Comparison of ENCODE assay signal across 24 cellular contexts in the genomic region with DNA sequence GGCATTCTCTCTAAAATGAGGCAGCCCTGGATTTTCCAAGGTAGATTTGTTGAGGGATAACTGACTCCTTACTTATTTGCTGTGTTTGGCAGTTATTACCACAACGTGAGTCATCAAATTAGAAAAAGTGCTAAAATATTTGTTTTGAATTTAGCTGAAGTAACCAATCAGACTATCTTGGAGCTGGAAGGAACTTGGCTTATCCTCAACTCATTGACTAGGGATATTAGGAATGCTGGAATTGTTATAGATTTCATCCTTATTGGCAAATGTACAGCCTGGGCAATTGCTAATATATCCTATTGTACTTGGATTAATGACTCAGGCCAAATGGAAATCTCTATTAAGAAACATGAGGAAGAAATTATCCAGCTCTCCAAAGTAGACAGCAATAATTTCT.
DNase-seq lines count a peak whose midpoint lies in the region; ATAC-seq, FAIRE-seq and TF ChIP-seq lines count a peak whose summit lies in the region.
"Had no signal": no experiment of that assay in that cellular context is flagged by ENCODE, and none has a peak within 500 bp of the region (broad histone marks: within the 10 kb centered on the region; RNA-seq: fewer than 3 reads in every experiment).

No MANE protein-coding gene starts in this region.

- no peak overlapping the region for H3K14ac ChIP-seq in IMR-90 (replicated peaks; ENCODE audit: low read depth, low read length)

- H2BK20ac ChIP-seq in IMR-90 (ENCODE audit: low read depth, low read length), result no peak overlapping the region

- H3K4ac ChIP-seq in IMR-90 (ENCODE audit: low read depth, low read length), result no peak overlapping the region

- no peak overlapping the region for H3K18ac ChIP-seq in IMR-90 (ENCODE audit: low read depth, low read length)

- H3K4me2 ChIP-seq in IMR-90 (ENCODE audit: low read depth, low read length) (no peak overlapping the region), endothelial cell of umbilical vein (ENCODE audit: insufficient read depth, low read length) (no peak overlapping the region)
- H3K4me2 ChIP-seq: PC-9 had no signal

- dilution Hi-C loops in IMR-90 (cut with HindIII; ENCODE audit: low sequenced_read_pairs, unreplicated experiment), result no loop called here
- dilution Hi-C loops in endothelial cell of umbilical vein (cut with MboI; ENCODE audit: extremely low pct_ligation_motif_present, low sequenced_read_pairs), result no loop called here

- no peak for TF ChIP-seq CTCF in AG10803 (conservative IDR thresholded peaks at IDR 0.05; ENCODE audit: low read length)
- no peak for TF ChIP-seq CTCF in IMR-90 (conservative IDR thresholded peaks at IDR 0.05; ENCODE audit: low read depth, low read length)
- no peak for TF ChIP-seq CTCF in endothelial cell of umbilical vein (IDR thresholded peaks at IDR 0.05; ENCODE audit: extremely low read depth in 1 of 2, insufficient read depth in 1 of 2, low read depth in 1 of 2, low read length in 2 of 2)
- no peak for TF ChIP-seq CTCF in foreskin fibroblast (IDR thresholded peaks at IDR 0.05; ENCODE audit: low read depth, low read length)

- TF ChIP-seq POLR2A in IMR-90 (IDR thresholded peaks at IDR 0.05; ENCODE audit: low read depth, low read length), result no peak
- no peak for TF ChIP-seq POLR2A in endothelial cell of umbilical vein (IDR thresholded peaks at IDR 0.05; ENCODE audit: low read depth, low read length)

- H4K20me1 ChIP-seq in IMR-90 (ENCODE audit: insufficient read depth, low read length) (no peaks in the 10 kb centered on the region), endothelial cell of umbilical vein (replicated peaks; ENCODE audit: control insufficient read depth, extremely low read depth, insufficient read depth, low read length) (no peaks in the 10 kb centered on the region)

- POLR2A ChIA-PET in IMR-90 (lab: Charles Lee; ENCODE audit: unreplicated experiment), result no interaction called here
- POLR2A ChIA-PET in endothelial cell of umbilical vein (lab: Charles Lee), result no interaction called here

- H3K79me2 ChIP-seq in endothelial cell of umbilical vein (ENCODE audit: control insufficient read depth, insufficient read depth, low read length), result no peaks in the 10 kb centered on the region

- ATAC-seq in IMR-90 (ENCODE audit: low read depth) (no peak), GM18502 (IDR thresholded peaks at IDR 0.05; ENCODE audit: poor library complexity, unreplicated experiment) (no peak), HG02642 (IDR thresholded peaks at IDR 0.05; ENCODE audit: poor library complexity, unreplicated experiment) (no peak)
- ATAC-seq: GM12878 had no signal

- BruUV-seq in IMR-90 (replicated peaks; lab: Mats Ljungman, UMichigan) (no TSS peak), endothelial cell of umbilical vein (replicated peaks; lab: Mats Ljungman, UMichigan) (no TSS peak)

- H3K9me1 ChIP-seq in IMR-90 (ENCODE audit: insufficient read depth, low read length), result no peaks in the 10 kb centered on the region
- H3K9me1 ChIP-seq in endothelial cell of umbilical vein (replicated peaks; ENCODE audit: control insufficient read depth, extremely low read depth, insufficient read depth, low read length), result no peaks in the 10 kb centered on the region

- H2BK120ac ChIP-seq in IMR-90 (ENCODE audit: low read depth, low read length), result no peak overlapping the region

- intact Hi-C loops in IMR-90 (cut with micrococcal nuclease) (no loop called here), endothelial cell of umbilical vein (cut with micrococcal nuclease) (no loop called here)

- no peak overlapping the region for H3K56ac ChIP-seq in IMR-90 (ENCODE audit: extremely low read depth, insufficient read depth, low read length)

- H2BK15ac ChIP-seq in IMR-90 (ENCODE audit: low read depth, low read length), result no peak overlapping the region

- no peak for TF ChIP-seq RAD21 in IMR-90 (IDR thresholded peaks at IDR 0.05; ENCODE audit: low read length)

- H2AK5ac ChIP-seq in IMR-90 (ENCODE audit: low read depth, low read length), result no peak overlapping the region

- H3K9me3 ChIP-seq in IMR-90 (ENCODE audit: control insufficient read depth, insufficient read depth, low read length) (no peaks in the 10 kb centered on the region), endothelial cell of umbilical vein (replicated peaks; ENCODE audit: control insufficient read depth, insufficient read depth, low read length) (no peaks in the 10 kb centered on the region)
- H3K9me3 ChIP-seq: BE2C, Caco-2, MG63 had no signal

- H3K4me1 ChIP-seq in IMR-90 (ENCODE audit: control insufficient read depth, insufficient read depth, low read length) (no peaks in the 10 kb centered on the region), endothelial cell of umbilical vein (ENCODE audit: control insufficient read depth, extremely low read depth, insufficient read depth, low read length) (no peaks in the 10 kb centered on the region)
- H3K4me1 ChIP-seq: Caco-2 had no signal

- no peaks in the 10 kb centered on the region for H3K79me1 ChIP-seq in IMR-90 (ENCODE audit: low read depth in 1 of 2, low read length in 2 of 2)

- DNase-seq in AG10803 (ENCODE audit: low read depth) (peak; percentile 5), IMR-90 (peak; percentile 25), endothelial cell of umbilical vein (ENCODE audit: low read depth, low spot score) (peak; percentile 68), foreskin fibroblast (peak; percentile 47 to 76), LoVo (ENCODE audit: low spot score) (no peak)
- DNase-seq in stimulated activated CD4-positive, alpha-beta T cell treated with anti-CD3 and anti-CD28 coated beads, Interleukin-4, amount 100 ng/mL, for 1 hour, result no peak
- DNase-seq: 8988T; Caco-2; CD4-positive, CD25-positive, alpha-beta regulatory T cell; MG63; NCI-H1048; NCI-H1436; NCI-H1930; NCI-H345; NCI-H524 treated with DMSO at 0.1 percent for 48 hours; PC-9; SIG-M5 had no signal

- no peak overlapping the region for H2AFZ ChIP-seq in IMR-90 (replicated peaks; ENCODE audit: low read length, poor library complexity)
- peak overlapping the region; percentile 49 for H2AFZ ChIP-seq in endothelial cell of umbilical vein (ENCODE audit: low read depth, low read length)
- H2AFZ ChIP-seq: PC-9 had no signal

- in situ Hi-C loops in IMR-90 (cut with MboI; ENCODE audit: low sequenced_read_pairs), result no loop called here

- no peak for FAIRE-seq in endothelial cell of umbilical vein (lab: Jason Lieb, UNC)
- FAIRE-seq: GM12878, GM18507, H1 had no signal

- H3K36me3 ChIP-seq in IMR-90 (ENCODE audit: control insufficient read depth, insufficient read depth, low read length) (no peaks in the 10 kb centered on the region), endothelial cell of umbilical vein (ENCODE audit: control insufficient read depth in 2 of 2, extremely low read depth in 1 of 2, insufficient read depth in 2 of 2, low read length in 2 of 2) (no peaks in the 10 kb centered on the region)
- H3K36me3 ChIP-seq: BE2C, MG63 had no signal

- no peak overlapping the region for H2BK5ac ChIP-seq in IMR-90 (ENCODE audit: low read depth, low read length, poor library complexity, severe bottlenecking)

- H3K23ac ChIP-seq in IMR-90 (ENCODE audit: low read depth, low read length), result no peak overlapping the region

- no peak overlapping the region for H2AK9ac ChIP-seq in IMR-90 (replicated peaks; ENCODE audit: low read depth, low read length, poor library complexity)

- CTCF ChIA-PET in IMR-90 (lab: Yijun Ruan, JAX) (interaction anchor here (0.6 kb wide), 1 partner anchor 26 kb away, joined by 3 read pairs; no protein-coding TSS in a partner anchor), endothelial cell of umbilical vein (lab: Charles Lee) (no interaction called here)

- H3K27me3 ChIP-seq in IMR-90 (ENCODE audit: control insufficient read depth, insufficient read depth, low read length) (no peaks in the 10 kb centered on the region), endothelial cell of umbilical vein (ENCODE audit: control insufficient read depth in 2 of 2, insufficient read depth in 2 of 2, low read length in 2 of 2) (no peaks in the 10 kb centered on the region)
- H3K27me3 ChIP-seq: BE2C, MG63 had no signal

- H3K27ac ChIP-seq in IMR-90 (ENCODE audit: insufficient read depth, low read length), result no peak overlapping the region
- no peak overlapping the region for H3K27ac ChIP-seq in endothelial cell of umbilical vein (ENCODE audit: insufficient read depth, low read depth, low read length)
- H3K27ac ChIP-seq: PC-9, RWPE1 had no signal

- no peak overlapping the region for H4K91ac ChIP-seq in IMR-90 (ENCODE audit: insufficient read depth, low read depth, low read length)

- WGBS in IMR-90 (ENCODE audit: extremely low coverage in 2 of 2, insufficient read length in 1 of 2), 2 experiments, result no CpG with 5 or more reads among the region's 1 CpG

- H4K5ac ChIP-seq in IMR-90 (ENCODE audit: low read depth, low read length), result no peak overlapping the region

- no peak overlapping the region for H3K9ac ChIP-seq in IMR-90 (ENCODE audit: low read depth, low read length)
- H3K9ac ChIP-seq in endothelial cell of umbilical vein (replicated peaks; ENCODE audit: extremely low read depth, insufficient read depth, low read length), result no peak overlapping the region

- H3K4me3 ChIP-seq in AG10803 (ENCODE audit: low read length), result no peak overlapping the region
- no peak overlapping the region for H3K4me3 ChIP-seq in IMR-90 (ENCODE audit: insufficient read depth, low read depth, low read length)
- no peak overlapping the region for H3K4me3 ChIP-seq in endothelial cell of umbilical vein (replicated peaks in 1 of 3; ENCODE audit: insufficient read depth in 1 of 3, low read depth in 1 of 3, low read length in 3 of 3)
- no peak overlapping the region for H3K4me3 ChIP-seq in foreskin fibroblast (ENCODE audit: low read depth in 1 of 2, low read length in 2 of 2)
- H3K4me3 ChIP-seq: GM12878, MG63, PC-9 had no signal

- no peak overlapping the region for H4K8ac ChIP-seq in IMR-90 (ENCODE audit: low read depth in 2 of 2, low read length in 2 of 2)

TF ChIP-seq in IMR-90, 13 proteins besides CTCF, POLR2A, EP300 and RAD21 (continues in another document):
- TF ChIP-seq CHD1 (IDR thresholded peaks at IDR 0.05; ENCODE audit: low read depth, low read length) (no peak), MXI1 (IDR thresholded peaks at IDR 0.05; ENCODE audit: borderline replicate concordance, low read depth, low read length) (no peak), NFE2L2 (IDR thresholded peaks at IDR 0.05; ENCODE audit: low read depth, low read length) (no peak), MAZ (IDR thresholded peaks at IDR 0.05; ENCODE audit: borderline replicate concordance, low read depth, low read length) (no peak), RFX5 (IDR thresholded peaks at IDR 0.05; ENCODE audit: low read depth, low read length) (no peak)

TF ChIP-seq in endothelial cell of umbilical vein, 7 proteins besides CTCF, POLR2A, EP300 and RAD21:
- no peak for TF ChIP-seq GATA2 (IDR thresholded peaks at IDR 0.05; ENCODE audit: insufficient read depth, insufficient read length, low read depth, low read length)
- no peak for TF ChIP-seq EZH2 (IDR thresholded peaks at IDR 0.05; ENCODE audit: borderline replicate concordance, low read depth, low read length, severe bottlenecking)
- TF ChIP-seq POLR2AphosphoS5 (IDR thresholded peaks at IDR 0.05; ENCODE audit: insufficient read depth, low read depth, low read length), result no peak
- peak; percentile 27 for TF ChIP-seq JUN (IDR thresholded peaks at IDR 0.05; ENCODE audit: borderline replicate concordance, insufficient read depth, insufficient read length, low read depth)
- no peak for TF ChIP-seq FOS (IDR thresholded peaks at IDR 0.05; ENCODE audit: borderline replicate concordance, insufficient read depth, low read length)

Comparison
In these comparisons a context has a peak if more than half of its experiments do, and no peak if none do; other contexts are left out.
1. DNase-seq: peak in AG10803 (single experiment), IMR-90 (single experiment), endothelial cell of umbilical vein (single experiment) and foreskin fibroblast (2 of 2); none in stimulated activated CD4-positive, alpha-beta T cell treated with anti-CD3 and anti-CD28 coated beads, Interleukin-4, amount 100 ng/mL, for 1 hour (single experiment) and LoVo (single experiment).